ENCODE assay signal across 12 cellular contexts in the genomic region with DNA sequence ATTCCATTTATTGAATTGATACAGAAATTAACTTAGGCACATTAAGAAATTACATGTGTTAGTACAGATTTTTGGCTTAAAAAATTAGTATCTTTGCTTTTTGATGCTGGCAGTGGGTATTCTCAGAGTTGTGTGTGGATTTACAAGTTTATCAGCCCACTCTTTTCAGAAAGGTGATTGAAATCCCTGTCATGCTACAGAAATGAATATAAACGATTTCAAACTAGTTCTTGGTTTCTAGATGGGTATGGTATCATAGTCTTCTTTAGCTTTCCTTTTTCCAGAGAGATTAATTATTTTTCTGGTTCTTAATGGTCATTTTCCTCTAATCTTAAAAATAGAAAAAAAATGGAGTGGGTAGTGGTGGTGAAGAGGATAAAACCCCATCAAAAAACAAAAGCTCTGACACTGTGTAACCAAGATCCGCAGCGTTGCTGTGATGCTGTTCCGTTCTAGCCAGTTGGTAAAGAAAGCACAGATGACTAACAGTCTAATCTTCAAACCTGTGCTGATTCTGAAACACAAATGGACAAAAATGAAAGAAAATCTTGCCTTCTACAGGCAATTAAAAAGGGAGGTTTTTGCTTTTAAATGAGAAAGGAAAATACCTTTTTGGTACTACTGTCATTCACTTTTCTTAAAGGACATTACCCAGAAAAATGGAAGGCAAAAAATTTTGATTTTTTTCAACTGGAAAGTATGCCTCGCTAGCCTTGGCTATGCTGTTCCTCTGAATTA. TPM values are rescaled to one million over a fixed set of nuclear protein-coding genes. Genes with fewer than 3 reads are reported as not detected.
DNase-seq lines count a peak whose midpoint lies in the region; ATAC-seq lines count a peak whose summit lies in the region.
"Had no signal": no experiment of that assay in that cellular context is flagged by ENCODE, and none has a peak within 500 bp of the region (broad histone marks: within the 10 kb centered on the region; RNA-seq: fewer than 3 reads in every experiment).

No MANE protein-coding gene starts in this region.

- no peak for DNase-seq in activated naive CD8-positive, alpha-beta T cell treated with anti-CD3 and anti-CD28 coated beads, Interleukin-2, amount 50 U/mL, for 24 hours
- no peak for DNase-seq in activated naive CD8-positive, alpha-beta T cell treated with anti-CD3 and anti-CD28 coated beads for 36 hours
- DNase-seq in amniotic epithelial cell (ENCODE audit: low read depth) (peak; percentile 63), substantia nigra (lab: John Stamatoyannopoulos, UW) (no peak)
- DNase-seq: cortex of kidney, KG1, NCI-H446 treated with DMSO at 0.1 percent for 48 hours had no signal

- H3K27ac Mint-ChIP-seq in activated naive CD8-positive, alpha-beta T cell treated with anti-CD3 and anti-CD28 coated beads, Interleukin-2, amount 50 U/mL, for 24 hours, result peak overlapping the region; percentile 5
- H3K27ac Mint-ChIP-seq in activated naive CD8-positive, alpha-beta T cell treated with anti-CD3 and anti-CD28 coated beads for 36 hours, result no peak overlapping the region

- H3K36me3 Mint-ChIP-seq in activated naive CD8-positive, alpha-beta T cell treated with anti-CD3 and anti-CD28 coated beads, Interleukin-2, amount 50 U/mL, for 24 hours (ENCODE audit: low read depth), result peaks cover 4% of the 10 kb centered on the region
- H3K36me3 Mint-ChIP-seq in activated naive CD8-positive, alpha-beta T cell treated with anti-CD3 and anti-CD28 coated beads for 36 hours, result no peaks in the 10 kb centered on the region

- H3K9me3 ChIP-seq in iPS-20b (ENCODE audit: insufficient read depth, low read depth, low read length), result no peaks in the 10 kb centered on the region

- H3K4me3 Mint-ChIP-seq in activated naive CD8-positive, alpha-beta T cell treated with anti-CD3 and anti-CD28 coated beads, Interleukin-2, amount 50 U/mL, for 24 hours, result no peak overlapping the region
- H3K4me3 Mint-ChIP-seq in activated naive CD8-positive, alpha-beta T cell treated with anti-CD3 and anti-CD28 coated beads for 36 hours, result no peak overlapping the region

- H3K4me3 ChIP-seq in iPS-20b (ENCODE audit: low read length), result no peak overlapping the region

- H3K36me3 ChIP-seq in iPS-20b (ENCODE audit: insufficient read depth, low read depth, low read length), result no peaks in the 10 kb centered on the region

- peaks cover 23% of the 10 kb centered on the region for H3K27me3 Mint-ChIP-seq in activated naive CD8-positive, alpha-beta T cell treated with anti-CD3 and anti-CD28 coated beads, Interleukin-2, amount 50 U/mL, for 24 hours
- H3K27me3 Mint-ChIP-seq in activated naive CD8-positive, alpha-beta T cell treated with anti-CD3 and anti-CD28 coated beads for 36 hours, result peaks cover 51% of the 10 kb centered on the region

- H3K9me3 Mint-ChIP-seq in activated naive CD8-positive, alpha-beta T cell treated with anti-CD3 and anti-CD28 coated beads, Interleukin-2, amount 50 U/mL, for 24 hours, result no peaks in the 10 kb centered on the region
- peaks cover 2% of the 10 kb centered on the region for H3K9me3 Mint-ChIP-seq in activated naive CD8-positive, alpha-beta T cell treated with anti-CD3 and anti-CD28 coated beads for 36 hours

- peaks cover 44% of the 10 kb centered on the region for H3K4me1 ChIP-seq in iPS-20b (ENCODE audit: insufficient read depth, low read length)

- H3K27ac ChIP-seq in iPS-20b (ENCODE audit: low read length) (peak overlapping the region; percentile 33), substantia nigra (ENCODE audit: low read depth, low read length, poor library complexity, severe bottlenecking) (peak overlapping the region; percentile 60)
- H3K27ac ChIP-seq: parathyroid adenoma had no signal

- peak overlapping the region; percentile 40; the same call in 1 of the 2 replicates for H3K9ac ChIP-seq in iPS-20b (ENCODE audit: low read depth, low read length)
- H3K9ac ChIP-seq: parathyroid adenoma had no signal

- H3K27me3 ChIP-seq in iPS-20b (ENCODE audit: insufficient read depth, low read length), result no peaks in the 10 kb centered on the region

- peaks cover 20% of the 10 kb centered on the region for H3K4me1 Mint-ChIP-seq in activated naive CD8-positive, alpha-beta T cell treated with anti-CD3 and anti-CD28 coated beads, Interleukin-2, amount 50 U/mL, for 24 hours
- peaks cover 15% of the 10 kb centered on the region for H3K4me1 Mint-ChIP-seq in activated naive CD8-positive, alpha-beta T cell treated with anti-CD3 and anti-CD28 coated beads for 36 hours

- ATAC-seq in activated naive CD8-positive, alpha-beta T cell treated with anti-CD3 and anti-CD28 coated beads, Interleukin-2, amount 50 U/mL, for 24 hours, result peak; percentile 49
- ATAC-seq in HG03135 (IDR thresholded peaks at IDR 0.05; ENCODE audit: unreplicated experiment) (no peak), GM21390 (IDR thresholded peaks at IDR 0.05; ENCODE audit: unreplicated experiment) (no peak), HG02798 (IDR thresholded peaks at IDR 0.05; ENCODE audit: poor library complexity, unreplicated experiment) (no peak)

RNA-seq across cellular contexts. Expression of a gene that starts 5.2 kb away (rescaled TPM):
- not detected for total RNA-seq in activated naive CD8-positive, alpha-beta T cell treated with anti-CD3 and anti-CD28 coated beads for 36 hours
